9 cellular contexts compared by ENCODE assay signal in the genomic region with DNA sequence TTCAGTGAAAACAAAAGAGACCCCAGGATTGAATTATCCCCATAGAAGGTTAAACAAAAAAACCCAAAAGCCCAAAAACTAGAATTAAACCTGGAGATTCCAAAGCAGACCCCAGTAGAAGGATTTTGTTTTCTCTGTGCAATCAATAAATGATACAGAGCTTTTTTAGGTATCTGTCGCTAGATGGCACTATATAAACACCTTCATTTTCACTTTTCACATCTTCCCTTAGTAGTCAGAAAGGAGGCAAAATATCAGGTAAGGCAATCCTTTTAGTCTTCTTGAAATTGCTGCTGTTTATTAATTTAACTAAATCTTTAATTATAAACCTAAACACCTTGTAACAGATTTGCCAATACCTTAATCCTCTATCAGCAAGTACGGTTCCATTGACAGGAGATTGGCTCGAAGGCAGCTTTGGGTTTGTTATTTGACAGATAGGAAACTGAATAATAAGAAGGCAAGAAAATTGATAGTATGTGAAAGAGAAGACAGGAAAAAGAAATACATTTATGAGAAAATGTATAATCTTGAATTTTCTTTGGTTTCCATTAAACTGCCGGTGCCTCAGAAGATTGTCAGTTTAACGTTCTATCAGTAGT. TPM values are rescaled to one million over a fixed set of nuclear protein-coding genes. Genes with fewer than 3 reads are reported as not detected.
DNase-seq lines count a peak whose midpoint lies in the region; ATAC-seq and TF ChIP-seq lines count a peak whose summit lies in the region.
"Had no signal": no experiment of that assay in that cellular context is flagged by ENCODE, and none has a peak within 500 bp of the region (broad histone marks: within the 10 kb centered on the region; RNA-seq: fewer than 3 reads in every experiment).

No MANE protein-coding gene starts in this region.

- H3K36me3 ChIP-seq in Karpas-422 (ENCODE audit: insufficient read depth, low read length), result no peaks in the 10 kb centered on the region
- no peaks in the 10 kb centered on the region for H3K36me3 ChIP-seq in SK-N-SH (replicated peaks in 1 of 2; ENCODE audit: control insufficient read depth in 1 of 2, insufficient read depth in 2 of 2, low read length in 1 of 2)
- H3K36me3 ChIP-seq in smooth muscle cell (ENCODE audit: low read depth), result no peaks in the 10 kb centered on the region
- H3K36me3 ChIP-seq: neutrophil had no signal

- H3K9ac ChIP-seq in Karpas-422 (ENCODE audit: low read length), result no peak overlapping the region
- H3K9ac ChIP-seq in SK-N-SH, result no peak overlapping the region
- no peak overlapping the region for H3K9ac ChIP-seq in smooth muscle cell (ENCODE audit: low read depth)

- H3K27me3 ChIP-seq in Karpas-422 (ENCODE audit: low read length) (no peaks in the 10 kb centered on the region), SK-N-SH (ENCODE audit: insufficient read depth) (no peaks in the 10 kb centered on the region), smooth muscle cell (ENCODE audit: low read depth) (no peaks in the 10 kb centered on the region)

- H2AFZ ChIP-seq in Karpas-422 (ENCODE audit: low read length) (no peak overlapping the region), SK-N-SH (ENCODE audit: low read depth) (peak overlapping the region; percentile 28; the same call in 1 of the 2 replicates), smooth muscle cell (ENCODE audit: low read depth) (no peak overlapping the region)

- H3K4me3 ChIP-seq in Karpas-422 (ENCODE audit: low read length) (no peak overlapping the region), SK-N-SH (ENCODE audit: low read depth in 2 of 2, low read length in 1 of 2) (no peak overlapping the region), smooth muscle cell (no peak overlapping the region)

- H3K4me1 ChIP-seq in Karpas-422 (ENCODE audit: low read length) (peaks cover 9% of the 10 kb centered on the region), SK-N-SH (ENCODE audit: control insufficient read depth in 1 of 2, insufficient read depth in 2 of 2, low read depth in 1 of 2, low read length in 1 of 2) (peaks cover 9 to 32% of the 10 kb centered on the region in 2 experiments; a peak in 3 of 4 replicates), smooth muscle cell (ENCODE audit: low read depth) (peaks cover 7% of the 10 kb centered on the region)

- peak overlapping the region; percentile 11 for H3K4me2 ChIP-seq in Karpas-422 (ENCODE audit: low read depth, low read length, poor library complexity, severe bottlenecking)
- H3K4me2 ChIP-seq in SK-N-SH, result no peak overlapping the region
- no peak overlapping the region for H3K4me2 ChIP-seq in smooth muscle cell

- no peak overlapping the region for H3K27ac ChIP-seq in Karpas-422 (ENCODE audit: low read length)
- peak overlapping the region in 1 of 2 experiments; percentile 9; a peak in 1 of 4 replicates for H3K27ac ChIP-seq in SK-N-SH (ENCODE audit: low read depth in 2 of 2, low read length in 1 of 2)
- no peak overlapping the region for H3K27ac ChIP-seq in smooth muscle cell (ENCODE audit: low read depth)
- H3K27ac ChIP-seq: neutrophil had no signal

- TF ChIP-seq CTCF in SK-N-SH (IDR thresholded peaks at IDR 0.05) (peak; percentile 84), smooth muscle cell (IDR thresholded peaks at IDR 0.05; ENCODE audit: borderline replicate concordance, insufficient read depth, poor library complexity, severe bottlenecking) (peak; percentile 72)

- 78% methylated on average over 5 of the region's 5 CpGs for WGBS in SK-N-SH (ENCODE audit: low lambda C conversion rate)
- 75% methylated on average over 5 of the region's 5 CpGs for WGBS in smooth muscle cell (ENCODE audit: low lambda C conversion rate)

- TF ChIP-seq EP300 in SK-N-SH (IDR thresholded peaks at IDR 0.05; ENCODE audit: borderline replicate concordance in 1 of 2, low read depth in 1 of 2, low read length in 1 of 2), result no peak

- H3K9me3 ChIP-seq in Karpas-422 (ENCODE audit: low read length) (no peaks in the 10 kb centered on the region), SK-N-SH (no peaks in the 10 kb centered on the region), smooth muscle cell (replicated peaks; ENCODE audit: low read depth) (no peaks in the 10 kb centered on the region)
- H3K9me3 ChIP-seq: neutrophil had no signal

- ATAC-seq in GM19351 (IDR thresholded peaks at IDR 0.05; ENCODE audit: unreplicated experiment) (peak; percentile 66), HG03108 (IDR thresholded peaks at IDR 0.05; ENCODE audit: unreplicated experiment) (no peak)

- peak; percentile 75 for DNase-seq in DMS153 (lab: John Stamatoyannopoulos, UW)
- DNase-seq in Karpas-422, result peak; percentile 78
- peak; percentile 39 for DNase-seq in SK-N-SH
- peak; percentile 23 for DNase-seq in fibroblast of the conjunctiva (ENCODE audit: low read depth)
- no peak for DNase-seq in smooth muscle cell (lab: John Stamatoyannopoulos, UW; ENCODE audit: unreplicated experiment)
- DNase-seq in GDM1 (lab: John Stamatoyannopoulos, UW), result no peak

- H3K79me2 ChIP-seq in Karpas-422 (ENCODE audit: low read length) (no peaks in the 10 kb centered on the region), SK-N-SH (ENCODE audit: insufficient read depth) (no peaks in the 10 kb centered on the region), smooth muscle cell (ENCODE audit: low read depth) (no peaks in the 10 kb centered on the region)

- H3F3A ChIP-seq in SK-N-SH (replicated peaks; ENCODE audit: insufficient read depth), result peaks cover 10% of the 10 kb centered on the region
- no peaks in the 10 kb centered on the region for H3F3A ChIP-seq in smooth muscle cell (ENCODE audit: low read depth)

- H3K9me2 ChIP-seq in Karpas-422 (replicated peaks; ENCODE audit: insufficient read depth, low read length) (no peaks in the 10 kb centered on the region), SK-N-SH (no peaks in the 10 kb centered on the region)

- POLR2A ChIA-PET in SK-N-SH (lab: Yijun Ruan, JAX), result no interaction called here

- TF ChIP-seq RAD21 in SK-N-SH (IDR thresholded peaks at IDR 0.05; ENCODE audit: low read length), result peak; percentile 84

- CTCF ChIA-PET in SK-N-SH (lab: Yijun Ruan, JAX), result interaction anchor here (0.6 to 10.4 kb wide), 33 partner anchors 9 to 795 kb away, joined by 3 to 191 read pairs (median 4); a partner anchor contains a TSS

- H4K20me1 ChIP-seq in Karpas-422 (ENCODE audit: insufficient read depth, low read depth, low read length) (no peaks in the 10 kb centered on the region), SK-N-SH (ENCODE audit: insufficient read depth) (no peaks in the 10 kb centered on the region), smooth muscle cell (ENCODE audit: low read depth) (no peaks in the 10 kb centered on the region)

TF ChIP-seq in SK-N-SH, 30 proteins besides CTCF, POLR2A, EP300 and RAD21:
- no peak for TF ChIP-seq JUND (IDR thresholded peaks at IDR 0.05)
- peak; percentile 72 for TF ChIP-seq SMC3 (IDR thresholded peaks at IDR 0.05; ENCODE audit: low read depth, low read length)
- TF ChIP-seq, protein P1, sequence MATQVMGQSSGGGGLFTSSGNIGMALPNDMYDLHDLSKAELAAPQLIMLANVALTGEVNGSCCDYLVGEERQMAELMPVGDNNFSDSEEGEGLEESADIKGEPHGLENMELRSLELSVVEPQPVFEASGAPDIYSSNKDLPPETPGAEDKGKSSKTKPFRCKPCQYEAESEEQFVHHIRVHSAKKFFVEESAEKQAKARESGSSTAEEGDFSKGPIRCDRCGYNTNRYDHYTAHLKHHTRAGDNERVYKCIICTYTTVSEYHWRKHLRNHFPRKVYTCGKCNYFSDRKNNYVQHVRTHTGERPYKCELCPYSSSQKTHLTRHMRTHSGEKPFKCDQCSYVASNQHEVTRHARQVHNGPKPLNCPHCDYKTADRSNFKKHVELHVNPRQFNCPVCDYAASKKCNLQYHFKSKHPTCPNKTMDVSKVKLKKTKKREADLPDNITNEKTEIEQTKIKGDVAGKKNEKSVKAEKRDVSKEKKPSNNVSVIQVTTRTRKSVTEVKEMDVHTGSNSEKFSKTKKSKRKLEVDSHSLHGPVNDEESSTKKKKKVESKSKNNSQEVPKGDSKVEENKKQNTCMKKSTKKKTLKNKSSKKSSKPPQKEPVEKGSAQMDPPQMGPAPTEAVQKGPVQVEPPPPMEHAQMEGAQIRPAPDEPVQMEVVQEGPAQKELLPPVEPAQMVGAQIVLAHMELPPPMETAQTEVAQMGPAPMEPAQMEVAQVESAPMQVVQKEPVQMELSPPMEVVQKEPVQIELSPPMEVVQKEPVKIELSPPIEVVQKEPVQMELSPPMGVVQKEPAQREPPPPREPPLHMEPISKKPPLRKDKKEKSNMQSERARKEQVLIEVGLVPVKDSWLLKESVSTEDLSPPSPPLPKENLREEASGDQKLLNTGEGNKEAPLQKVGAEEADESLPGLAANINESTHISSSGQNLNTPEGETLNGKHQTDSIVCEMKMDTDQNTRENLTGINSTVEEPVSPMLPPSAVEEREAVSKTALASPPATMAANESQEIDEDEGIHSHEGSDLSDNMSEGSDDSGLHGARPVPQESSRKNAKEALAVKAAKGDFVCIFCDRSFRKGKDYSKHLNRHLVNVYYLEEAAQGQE (IDR thresholded peaks at IDR 0.05; ENCODE audit: low read depth, low read length), result no peak
- TF ChIP-seq, protein P2, sequence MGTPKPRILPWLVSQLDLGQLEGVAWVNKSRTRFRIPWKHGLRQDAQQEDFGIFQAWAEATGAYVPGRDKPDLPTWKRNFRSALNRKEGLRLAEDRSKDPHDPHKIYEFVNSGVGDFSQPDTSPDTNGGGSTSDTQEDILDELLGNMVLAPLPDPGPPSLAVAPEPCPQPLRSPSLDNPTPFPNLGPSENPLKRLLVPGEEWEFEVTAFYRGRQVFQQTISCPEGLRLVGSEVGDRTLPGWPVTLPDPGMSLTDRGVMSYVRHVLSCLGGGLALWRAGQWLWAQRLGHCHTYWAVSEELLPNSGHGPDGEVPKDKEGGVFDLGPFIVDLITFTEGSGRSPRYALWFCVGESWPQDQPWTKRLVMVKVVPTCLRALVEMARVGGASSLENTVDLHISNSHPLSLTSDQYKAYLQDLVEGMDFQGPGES (IDR thresholded peaks at IDR 0.05; ENCODE audit: low read depth, low read length), result no peak
TF ChIP-seq in SK-N-SH: peak in this region for 1.

RNA-seq across cellular contexts. Expression of a gene that starts 23.3 kb away (rescaled TPM):
- 23.3 and 36.3 TPM in 2 replicates for total RNA-seq in Karpas-422 (2014; rRNA removed; shearing (Covaris generic); ENCODE audit: low replicate concordance)
- polyA plus RNA-seq in SK-N-SH (2012; rRNA removed), result 9.5 and 14.5 TPM in 2 replicates
- 15.1 and 18.5 TPM in 2 replicates for polyA plus RNA-seq in SK-N-SH (2012; cell fraction: cytosol; rRNA removed)
- polyA plus RNA-seq in SK-N-SH (2012; cell fraction: nucleus; rRNA removed), result 6.3 and 16.9 TPM in 2 replicates
- total RNA-seq in smooth muscle cell, result 50.7 and 69.7 TPM in 2 replicates
- 15.3 and 21.6 TPM in 2 replicates for polyA plus RNA-seq in smooth muscle cell

Comparison
In these comparisons a context has a peak if more than half of its experiments do, and no peak if none do; other contexts are left out.
1. DNase-seq: peak in DMS153 (single experiment), Karpas-422 (single experiment), SK-N-SH (single experiment) and fibroblast of the conjunctiva (single experiment); none in smooth muscle cell (single experiment) and GDM1 (single experiment).